ENCODE assay signal across 21 cellular contexts in genomic region chrX:63430026-63430425, GRCh38.
"Had no signal": no experiment of that assay in that cellular context is flagged by ENCODE, and none has a peak within 500 bp of the region (broad histone marks: within the 10 kb centered on the region; RNA-seq: fewer than 3 reads in every experiment).

No MANE protein-coding gene starts in this region.

- H3K27me3 ChIP-seq: hepatocyte, spleen, tibial artery, upper lobe of right lung, vagina had no signal

- H3K4me1 Mint-ChIP-seq: naive B cell; nephron; stimulated activated memory B cell treated with anti-CD40 and anti-IgM and Interleukin-4, amounts not matched to agents 10 μg/mL and 1 μg/mL and 100 μg/mL, for 72 hours had no signal

- DNase-seq: dermis blood vessel endothelial cell; foreskin melanocyte; head of caudate nucleus; left colon; left ventricle myocardium superior; mesenchymal stem cell; naive B cell; spleen; stimulated activated CD4-positive, alpha-beta T cell treated with anti-CD3 and anti-CD28 coated beads, Interleukin-15, amount 100 ng/mL, for 24 hours; stimulated activated CD4-positive, alpha-beta T cell treated with anti-CD3 and anti-CD28 coated beads, Interleukin-1b, Interleukin-23, amount 100 ng/mL, for 48 hours; stimulated activated CD4-positive, alpha-beta T cell treated with anti-CD3 and anti-CD28 coated beads, Interleukin-4, amount 100 ng/mL, for 24 hours; tibial artery; upper lobe of right lung had no signal

- H3K79me2 ChIP-seq: hepatocyte had no signal

- ATAC-seq: left colon; left ventricle myocardium superior; sciatic nerve; stimulated activated memory B cell treated with anti-CD40 and anti-IgM and Interleukin-4, amounts not matched to agents 10 μg/mL and 1 μg/mL and 100 μg/mL, for 72 hours; upper lobe of right lung had no signal

- FAIRE-seq: endothelial cell of umbilical vein had no signal

- H3K27me3 Mint-ChIP-seq: naive B cell; stimulated activated memory B cell treated with anti-CD40 and anti-IgM and Interleukin-4, amounts not matched to agents 10 μg/mL and 1 μg/mL and 100 μg/mL, for 72 hours; stimulated activated naive CD8-positive, alpha-beta T cell treated with anti-CD3 and anti-CD28 coated beads, Interleukin-15, Interleukin-2, amounts not matched to agents 100 ng/mL and 50 ng/mL, for 24 hours had no signal

- H3K36me3 Mint-ChIP-seq: stimulated activated memory B cell treated with anti-CD40 and anti-IgM and Interleukin-4, amounts not matched to agents 10 μg/mL and 1 μg/mL and 100 μg/mL, for 72 hours had no signal

- H3K36me3 ChIP-seq: upper lobe of right lung, vagina had no signal

- H3K27ac Mint-ChIP-seq: naive B cell; nephron; stimulated activated memory B cell treated with anti-CD40 and anti-IgM and Interleukin-4, amounts not matched to agents 10 μg/mL and 1 μg/mL and 100 μg/mL, for 72 hours; stimulated activated naive CD8-positive, alpha-beta T cell treated with anti-CD3 and anti-CD28 coated beads, Interleukin-15, Interleukin-2, amounts not matched to agents 100 ng/mL and 50 ng/mL, for 24 hours had no signal

- H3K4me3 ChIP-seq: hepatocyte, lung, spleen, tibial artery, upper lobe of right lung, vagina had no signal

- H2AFZ ChIP-seq: hepatocyte had no signal

- H3K4me2 ChIP-seq: hepatocyte had no signal

- H3K27ac ChIP-seq: hepatocyte, spleen, tibial artery, upper lobe of right lung, vagina had no signal

- H3K9me3 ChIP-seq: tibial artery, upper lobe of right lung, vagina had no signal

- H3K9me3 Mint-ChIP-seq: stimulated activated memory B cell treated with anti-CD40 and anti-IgM and Interleukin-4, amounts not matched to agents 10 μg/mL and 1 μg/mL and 100 μg/mL, for 72 hours; stimulated activated naive CD8-positive, alpha-beta T cell treated with anti-CD3 and anti-CD28 coated beads, Interleukin-15, Interleukin-2, amounts not matched to agents 100 ng/mL and 50 ng/mL, for 24 hours had no signal

- H3K4me3 Mint-ChIP-seq: naive B cell; nephron; stimulated activated memory B cell treated with anti-CD40 and anti-IgM and Interleukin-4, amounts not matched to agents 10 μg/mL and 1 μg/mL and 100 μg/mL, for 72 hours; stimulated activated naive CD8-positive, alpha-beta T cell treated with anti-CD3 and anti-CD28 coated beads, Interleukin-15, Interleukin-2, amounts not matched to agents 100 ng/mL and 50 ng/mL, for 24 hours had no signal

- H3K4me1 ChIP-seq: spleen, upper lobe of right lung, vagina had no signal
